ENCODE assay signal across 8 cellular contexts in the genomic region with DNA sequence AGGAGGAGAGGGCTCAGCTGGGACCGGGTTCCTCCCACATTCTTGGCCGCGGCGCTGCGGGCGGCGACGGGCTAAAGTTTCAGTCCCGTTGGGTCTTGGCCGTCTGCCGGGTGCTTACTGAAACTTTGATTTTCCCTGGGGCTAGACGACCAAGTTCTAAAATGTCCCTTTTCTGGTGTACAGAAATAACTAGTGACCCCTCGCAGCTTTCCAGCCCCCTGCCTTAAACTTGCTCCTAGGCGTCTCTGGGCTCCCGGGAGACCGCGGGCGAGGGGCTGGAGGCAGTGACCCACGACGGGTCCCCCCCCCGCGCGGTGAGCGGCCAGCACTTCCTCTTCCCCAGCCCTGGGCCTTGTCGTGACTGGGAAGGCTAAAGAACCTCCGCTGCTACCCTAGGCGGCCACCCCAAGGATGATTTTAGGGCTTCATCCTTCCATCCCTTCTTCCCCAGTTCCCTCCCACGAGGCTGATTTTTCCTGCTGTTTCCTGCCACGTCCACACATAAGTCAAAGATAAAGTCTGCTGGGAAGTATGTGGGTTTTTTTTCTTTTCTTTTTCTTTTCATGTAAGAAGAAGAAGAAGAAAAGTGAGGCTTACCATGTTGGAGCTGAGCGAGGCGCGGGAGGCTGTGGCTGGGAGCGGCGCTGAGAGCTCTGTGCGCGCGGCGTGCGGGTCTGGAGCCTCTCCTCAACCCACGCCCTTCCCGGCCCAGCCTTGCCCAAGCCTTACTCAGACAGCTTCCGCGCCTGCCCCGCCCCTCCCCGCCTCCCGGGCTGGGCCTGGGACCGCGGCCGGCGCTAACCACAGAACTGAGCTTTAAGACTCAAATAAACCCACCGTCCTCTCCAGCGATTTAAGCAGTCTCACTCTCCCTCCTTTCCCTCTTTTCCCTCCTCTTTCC. TPM values are rescaled to one million over a fixed set of nuclear protein-coding genes. Genes with fewer than 3 reads are reported as not detected.
DNase-seq lines count a peak whose midpoint lies in the region; ATAC-seq and TF ChIP-seq lines count a peak whose summit lies in the region.

A gene (minus strand): TSS at position 689 of the 901 bp plus-strand sequence. CDS start 89 bp downstream, at position 600.

- H3K9me2 ChIP-seq in Loucy (replicated peaks; ENCODE audit: low read depth, low read length), result no peaks in the 10 kb centered on the region

- H3F3A ChIP-seq in Loucy (ENCODE audit: low read depth), result peaks cover 11% of the 10 kb centered on the region

- H3K79me2 ChIP-seq in Loucy (ENCODE audit: insufficient read depth, low read length), result peaks cover 42% of the 10 kb centered on the region

- H3K4me2 ChIP-seq in BLaER1 (peak within 1 kb of the TSS; percentile 98), Loucy (ENCODE audit: low read depth, low read length, poor library complexity, severe bottlenecking) (peak within 1 kb of the TSS; percentile 99)

- TF ChIP-seq CTCF in GM20000 (IDR thresholded peaks at IDR 0.05; ENCODE audit: extremely low read depth, missing control alignments) (no peak), Loucy (conservative IDR thresholded peaks at IDR 0.05; ENCODE audit: low read length) (no peak), WI38 (IDR thresholded peaks at IDR 0.05; ENCODE audit: low read depth, low read length) (no peak), breast epithelium (IDR thresholded peaks at IDR 0.05) (no peak)

- H3K27me3 ChIP-seq in BLaER1, result no peaks in the 10 kb centered on the region
- peaks cover 14% of the 10 kb centered on the region for H3K27me3 ChIP-seq in Loucy (ENCODE audit: insufficient read depth, low read length, poor library complexity, severe bottlenecking)
- H3K27me3 ChIP-seq in breast epithelium, result no peaks in the 10 kb centered on the region

- peak within 1 kb of the TSS; percentile 74 for H3K27ac ChIP-seq in BLaER1
- peak within 1 kb of the TSS; percentile 96 to 97 for H3K27ac ChIP-seq in breast epithelium

- H3K4me1 ChIP-seq in BLaER1 (peaks cover 51% of the 10 kb centered on the region), Loucy (ENCODE audit: insufficient read depth, low read length, poor library complexity, severe bottlenecking) (peaks cover 32% of the 10 kb centered on the region), breast epithelium (peaks cover 0 to 6% of the 10 kb centered on the region in 2 donors)

- peak; percentile 90 for TF ChIP-seq POLR2A in breast epithelium (IDR thresholded peaks at IDR 0.05)

- H3K9me3 ChIP-seq in BLaER1 (no peaks in the 10 kb centered on the region), Loucy (ENCODE audit: insufficient read depth, low read depth, low read length) (no peaks in the 10 kb centered on the region), breast epithelium (no peaks in the 10 kb centered on the region)

- peak; percentile 67 for DNase-seq in GM20000 (ENCODE audit: low spot score)
- DNase-seq in breast epithelium (ENCODE audit: low spot score in 2 of 2), result peak; percentile 91 to 92
- peak; percentile 50 to 56 (median 54) for DNase-seq in immature natural killer cell
- DNase-seq in stimulated activated CD4-positive, alpha-beta T cell treated with anti-CD3 and anti-CD28 coated beads, Interleukin-12 subunit alpha, Interleukin-12 subunit beta, amount 100 ng/mL, for 4 hours, result peak; percentile 75

- H3K9me3 Mint-ChIP-seq in immature natural killer cell, result no peaks in the 10 kb centered on the region

- H3K36me3 ChIP-seq in BLaER1 (peaks cover 19% of the 10 kb centered on the region), Loucy (ENCODE audit: insufficient read depth, low read length) (peaks cover 23% of the 10 kb centered on the region), breast epithelium (no peaks in the 10 kb centered on the region)

- peak within 1 kb of the TSS; percentile 93 to 99 (median 98) for H3K27ac Mint-ChIP-seq in immature natural killer cell

- intact Hi-C loops in breast epithelium (cut with DNase I; ENCODE audit: low total_unique reads), result no loop called here

- ATAC-seq in HG03135 (IDR thresholded peaks at IDR 0.05; ENCODE audit: unreplicated experiment), result no peak

- peaks cover 0 to 9% (median 2%) of the 10 kb centered on the region in 3 donors for H3K27me3 Mint-ChIP-seq in immature natural killer cell (ENCODE audit: low read depth in 3 of 3)

- H3K4me1 Mint-ChIP-seq in immature natural killer cell, result peaks cover 33 to 37% of the 10 kb centered on the region in 2 donors

- peaks cover 10 to 19% (median 17%) of the 10 kb centered on the region in 3 donors for H3K36me3 Mint-ChIP-seq in immature natural killer cell

- peak within 1 kb of the TSS; percentile 69 for H3K4me3 ChIP-seq in BLaER1
- H3K4me3 ChIP-seq in Loucy (ENCODE audit: low read length, poor library complexity, severe bottlenecking), result peak within 1 kb of the TSS; percentile 94
- H3K4me3 ChIP-seq in WI38 (ENCODE audit: low read depth, low read length), result peak within 1 kb of the TSS; percentile 79
- peak within 1 kb of the TSS; percentile 72 to 88 (median 88) for H3K4me3 ChIP-seq in breast epithelium

- H4K20me1 ChIP-seq in BLaER1 (no peaks in the 10 kb centered on the region), Loucy (ENCODE audit: insufficient read depth, low read length, poor library complexity, severe bottlenecking) (peaks cover 20% of the 10 kb centered on the region)

- peak within 1 kb of the TSS; percentile 2; the same call in 1 of the 2 replicates for H2AFZ ChIP-seq in Loucy (ENCODE audit: low read length)

- H3K9ac ChIP-seq in BLaER1, result peak within 1 kb of the TSS; percentile 78
- H3K9ac ChIP-seq in Loucy (ENCODE audit: low read depth, low read length, poor library complexity, severe bottlenecking), result peak within 1 kb of the TSS; percentile 99

- peak within 1 kb of the TSS; percentile 94 to 99 (median 99) for H3K4me3 Mint-ChIP-seq in immature natural killer cell

RNA-seq across cellular contexts. Expression of the gene that starts here (rescaled TPM):
- 100 to 1,000 TPM; 220 to 325 (median 275) TPM for total RNA-seq in breast epithelium
- polyA plus RNA-seq in immature natural killer cell, result 100 to 1,000 TPM; 331 to 469 (median 429) TPM
